ENCODE assay signal across 1 cellular context in genomic region chr14:23951590-23952143, GRCh38.
TF ChIP-seq lines count a peak whose summit lies in the region.

No MANE protein-coding gene starts in this region.

TF ChIP-seq in HepG2, 621 proteins besides CTCF, POLR2A, EP300 and RAD21 (continued from another document and continues in another):
- TF ChIP-seq ZFP91 (CRISPR knock-in tag; IDR thresholded peaks at IDR 0.05; ENCODE audit: borderline replicate concordance), result peak; percentile 55; the same call in 1 of the 2 replicates
- TF ChIP-seq TFAP4 (IDR thresholded peaks at IDR 0.05; ENCODE audit: borderline replicate concordance, low read depth), result peak; percentile 64; the same call in 1 of the 2 replicates
- TF ChIP-seq NCOR1 (IDR thresholded peaks at IDR 0.05; ENCODE audit: borderline replicate concordance, low read length), result peak; percentile 50; the same call in 1 of the 2 replicates
- TF ChIP-seq ZNF431 (CRISPR knock-in tag; IDR thresholded peaks at IDR 0.05; ENCODE audit: borderline replicate concordance, low read depth), result peak; percentile 82; the same call in 1 of the 2 replicates
- 0 out of 2 replicates have a peak, but pooled peaks have one; percentile 38 for TF ChIP-seq MEIS1 (CRISPR knock-in tag; IDR thresholded peaks at IDR 0.05; ENCODE audit: borderline replicate concordance)
- peak; percentile 89; the same call in 1 of the 2 replicates for TF ChIP-seq ZNF281 (CRISPR knock-in tag; IDR thresholded peaks at IDR 0.05; ENCODE audit: borderline replicate concordance)
- 0 out of 2 replicates have a peak, but pooled peaks have one; percentile 64 for TF ChIP-seq ZNF280D (CRISPR knock-in tag; IDR thresholded peaks at IDR 0.05)
- no peak; the same call in 1 of the 2 replicates for TF ChIP-seq GATAD2A (CRISPR knock-in tag; IDR thresholded peaks at IDR 0.05)
- TF ChIP-seq GTF2F1 (IDR thresholded peaks at IDR 0.05; ENCODE audit: low read length), result no peak
- TF ChIP-seq ZNF704 (CRISPR knock-in tag; IDR thresholded peaks at IDR 0.05; ENCODE audit: borderline replicate concordance), result 0 out of 2 replicates have a peak, but pooled peaks have one; percentile 51
- no peak for TF ChIP-seq HDAC1 (CRISPR knock-in tag; IDR thresholded peaks at IDR 0.05)
- no peak for TF ChIP-seq PCBP2 (optimal IDR thresholded peaks at IDR 0.05; ENCODE audit: low read depth, low read length, poor library complexity, severe bottlenecking)
- TF ChIP-seq ZNF574 (CRISPR knock-in tag; IDR thresholded peaks at IDR 0.05), result peak; percentile 82
- TF ChIP-seq ZNF292 (CRISPR knock-in tag; IDR thresholded peaks at IDR 0.05; ENCODE audit: borderline replicate concordance, low read depth), result peak; percentile 82; the same call in 1 of the 2 replicates
- peak; percentile 39; the same call in 1 of the 2 replicates for TF ChIP-seq EEA1 (CRISPR knock-in tag; IDR thresholded peaks at IDR 0.05; ENCODE audit: borderline replicate concordance)
- TF ChIP-seq ZNF766 (CRISPR knock-in tag; IDR thresholded peaks at IDR 0.05; ENCODE audit: borderline replicate concordance), result peak; percentile 40; the same call in 1 of the 2 replicates
- peak; percentile 72; the same call in 1 of the 2 replicates for TF ChIP-seq TARDBP (CRISPR knock-in tag; IDR thresholded peaks at IDR 0.05)
- TF ChIP-seq ESRRA (CRISPR knock-in tag; IDR thresholded peaks at IDR 0.05; ENCODE audit: low read depth), result no peak
- TF ChIP-seq TOE1 (CRISPR knock-in tag; IDR thresholded peaks at IDR 0.05), result no peak
- 0 out of 2 replicates have a peak, but pooled peaks have one; percentile 40 for TF ChIP-seq ZNF33B (CRISPR knock-in tag; IDR thresholded peaks at IDR 0.05)
- TF ChIP-seq ZMYM4 (CRISPR knock-in tag; IDR thresholded peaks at IDR 0.05), result peak; percentile 79
- peak; percentile 37; the same call in 1 of the 2 replicates for TF ChIP-seq ZNF276 (CRISPR knock-in tag; IDR thresholded peaks at IDR 0.05; ENCODE audit: low read depth)
- TF ChIP-seq ATF2 (CRISPR knock-in tag; IDR thresholded peaks at IDR 0.05), result no peak
- TF ChIP-seq NKX3-1 (CRISPR knock-in tag; IDR thresholded peaks at IDR 0.05), result no peak
- no peak for TF ChIP-seq NBN (conservative IDR thresholded peaks at IDR 0.05)
- TF ChIP-seq ZNF512B (CRISPR knock-in tag; IDR thresholded peaks at IDR 0.05; ENCODE audit: borderline replicate concordance), result peak; percentile 91; the same call in 1 of the 2 replicates
- TF ChIP-seq ARID5B (CRISPR knock-in tag; IDR thresholded peaks at IDR 0.05), result peak; percentile 27; the same call in 1 of the 2 replicates
- TF ChIP-seq ZNF672 (CRISPR knock-in tag; IDR thresholded peaks at IDR 0.05), result no peak
- no peak for TF ChIP-seq KLF15 (CRISPR knock-in tag; IDR thresholded peaks at IDR 0.05; ENCODE audit: borderline replicate concordance)
- TF ChIP-seq POGZ (CRISPR knock-in tag; IDR thresholded peaks at IDR 0.05), result no peak
